Comparison of ENCODE assay signal across 2 cellular contexts in the genomic region with DNA sequence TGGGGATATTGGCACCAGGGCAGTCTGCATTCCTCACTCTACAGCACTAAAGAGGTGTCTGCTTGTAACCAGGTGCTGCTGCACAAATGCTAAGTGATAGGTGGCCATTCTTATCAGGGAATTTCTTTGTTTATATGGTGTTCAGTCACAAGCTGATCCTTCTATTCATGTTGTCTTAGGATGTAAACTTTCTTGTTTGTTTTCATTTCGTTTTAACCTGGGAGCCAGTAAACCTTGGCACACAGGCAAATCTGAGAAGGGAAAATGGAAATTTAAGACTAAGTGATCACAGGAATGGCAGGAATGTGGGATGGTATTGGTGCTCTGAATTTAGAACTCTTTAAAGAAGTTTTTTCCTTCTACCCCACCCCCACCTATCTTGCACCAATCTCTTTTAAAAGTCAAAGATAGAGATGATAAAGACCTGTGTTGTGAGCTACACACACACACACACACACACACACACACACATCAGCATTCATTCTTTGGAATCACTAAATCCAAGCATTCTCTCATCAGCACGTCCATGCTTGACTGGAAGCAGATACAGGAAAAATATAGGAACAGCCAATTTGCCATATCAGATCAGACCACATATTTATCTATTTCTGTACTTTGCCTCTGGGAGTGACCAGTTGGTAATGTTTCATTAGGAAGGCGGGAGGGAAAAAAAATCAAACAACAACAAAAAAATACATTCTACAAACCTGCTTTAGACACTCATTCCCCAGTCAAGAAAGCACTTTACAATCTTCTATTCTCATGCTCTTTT.
TF ChIP-seq lines count a peak whose summit lies in the region.

No MANE protein-coding gene starts in this region.

TF ChIP-seq in SK-N-SH, 30 proteins besides CTCF, POLR2A, EP300 and RAD21 (continued from another document):
- TF ChIP-seq CHD2 (IDR thresholded peaks at IDR 0.05; ENCODE audit: low read length, partially characterized antibody) (no peak), GATA2 (CRISPR knock-in tag; IDR thresholded peaks at IDR 0.05) (peak; percentile 78), MXI1 (IDR thresholded peaks at IDR 0.05; ENCODE audit: low read depth, low read length) (no peak; the same call in 1 of the 2 replicates), TAF1 (IDR thresholded peaks at IDR 0.05; ENCODE audit: borderline replicate concordance, low read depth, low read length) (no peak), EZH2phosphoT487 (IDR thresholded peaks at IDR 0.05; ENCODE audit: borderline replicate concordance, low read depth) (no peak), TCF12 (IDR thresholded peaks at IDR 0.05) (no peak; the same call in 1 of the 2 replicates)
- TF ChIP-seq, protein P1, sequence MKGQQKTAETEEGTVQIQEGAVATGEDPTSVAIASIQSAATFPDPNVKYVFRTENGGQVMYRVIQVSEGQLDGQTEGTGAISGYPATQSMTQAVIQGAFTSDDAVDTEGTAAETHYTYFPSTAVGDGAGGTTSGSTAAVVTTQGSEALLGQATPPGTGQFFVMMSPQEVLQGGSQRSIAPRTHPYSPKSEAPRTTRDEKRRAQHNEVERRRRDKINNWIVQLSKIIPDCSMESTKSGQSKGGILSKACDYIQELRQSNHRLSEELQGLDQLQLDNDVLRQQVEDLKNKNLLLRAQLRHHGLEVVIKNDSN (IDR thresholded peaks at IDR 0.05; ENCODE audit: borderline replicate concordance, low read depth) = no peak
TF ChIP-seq in SK-N-SH: peak in this region for 2.

TF ChIP-seq in SK-N-SH treated with all-trans-retinoic acid at 6 μM for 48 hours, 23 proteins besides CTCF, POLR2A, EP300 and RAD21:
- TF ChIP-seq, protein P2, sequence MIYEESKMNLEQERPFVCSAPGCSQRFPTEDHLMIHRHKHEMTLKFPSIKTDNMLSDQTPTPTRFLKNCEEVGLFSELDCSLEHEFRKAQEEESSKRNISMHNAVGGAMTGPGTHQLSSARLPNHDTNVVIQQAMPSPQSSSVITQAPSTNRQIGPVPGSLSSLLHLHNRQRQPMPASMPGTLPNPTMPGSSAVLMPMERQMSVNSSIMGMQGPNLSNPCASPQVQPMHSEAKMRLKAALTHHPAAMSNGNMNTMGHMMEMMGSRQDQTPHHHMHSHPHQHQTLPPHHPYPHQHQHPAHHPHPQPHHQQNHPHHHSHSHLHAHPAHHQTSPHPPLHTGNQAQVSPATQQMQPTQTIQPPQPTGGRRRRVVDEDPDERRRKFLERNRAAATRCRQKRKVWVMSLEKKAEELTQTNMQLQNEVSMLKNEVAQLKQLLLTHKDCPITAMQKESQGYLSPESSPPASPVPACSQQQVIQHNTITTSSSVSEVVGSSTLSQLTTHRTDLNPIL (CRISPR knock-in tag; IDR thresholded peaks at IDR 0.05; ENCODE audit: low read depth) = no peak
- TF ChIP-seq ZNF565 (CRISPR knock-in tag; conservative IDR thresholded peaks at IDR 0.05; ENCODE audit: low read depth) = no peak
- TF ChIP-seq ZNF70 (CRISPR knock-in tag; IDR thresholded peaks at IDR 0.05) = no peak
- TF ChIP-seq ZC3H10 (CRISPR knock-in tag; IDR thresholded peaks at IDR 0.05) = no peak
